Comparison of ENCODE assay signal across 8 cellular contexts in the genomic region with DNA sequence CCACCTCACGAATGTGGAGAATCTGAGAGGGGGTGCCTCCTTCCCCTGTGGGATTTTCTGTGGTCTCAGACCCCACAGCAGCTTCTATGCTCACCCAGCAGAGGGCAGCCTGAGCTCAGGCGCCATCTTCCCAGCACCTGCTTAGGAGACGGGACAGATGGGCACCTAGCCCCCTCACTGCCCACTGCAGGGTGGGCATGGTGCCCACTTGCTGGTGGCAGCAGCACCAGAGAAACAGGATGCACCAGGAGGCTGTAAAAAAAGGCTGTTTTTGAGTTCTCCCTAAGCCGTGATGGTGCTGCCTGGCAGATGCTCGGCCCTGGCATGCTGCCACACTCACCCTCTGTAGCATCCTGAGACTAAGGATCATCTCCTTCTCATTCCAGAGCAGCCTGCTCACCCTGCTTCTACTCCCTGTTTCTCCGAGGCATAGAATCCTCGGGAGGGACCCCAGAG. TPM values are rescaled to one million over a fixed set of nuclear protein-coding genes. Genes with fewer than 3 reads are reported as not detected.
DNase-seq lines count a peak whose midpoint lies in the region; ATAC-seq and TF ChIP-seq lines count a peak whose summit lies in the region.

No MANE protein-coding gene starts in this region.

- H3K4me1 ChIP-seq in IMR-90 (ENCODE audit: control insufficient read depth, insufficient read depth, low read length) (peaks cover 29% of the 10 kb centered on the region), SJCRH30 (peaks cover 12% of the 10 kb centered on the region), parathyroid adenoma (no peaks in the 10 kb centered on the region), upper lobe of right lung (peaks cover 38% of the 10 kb centered on the region)

- no peaks in the 10 kb centered on the region; the same call in 1 of the 2 replicates for H4K20me1 ChIP-seq in IMR-90 (ENCODE audit: insufficient read depth, low read length)

- H3K23ac ChIP-seq in IMR-90 (ENCODE audit: low read depth, low read length) = peak overlapping the region; percentile 99

- whole genome bisulfite sequencing in IMR-90 (ENCODE audit: extremely low coverage in 2 of 2, insufficient read length in 1 of 2), 2 experiments = 0% methylated on average over 1 of the region's 7 CpGs; no CpG with 5 or more reads in 1 of the 2 experiments

- no peaks in the 10 kb centered on the region for H3K9me3 ChIP-seq in IMR-90 (ENCODE audit: control insufficient read depth, insufficient read depth, low read length)
- H3K9me3 ChIP-seq in SJCRH30 (replicated peaks) = no peaks in the 10 kb centered on the region
- H3K9me3 ChIP-seq in parathyroid adenoma (ENCODE audit: control insufficient read depth, low read length) = no peaks in the 10 kb centered on the region
- H3K9me3 ChIP-seq in upper lobe of right lung = no peaks in the 10 kb centered on the region

- H3K4me3 ChIP-seq in IMR-90 (ENCODE audit: insufficient read depth, low read depth, low read length) = no peak overlapping the region; the same call in 1 of the 2 replicates
- no peak overlapping the region for H3K4me3 ChIP-seq in SJCRH30
- no peak overlapping the region for H3K4me3 ChIP-seq in parathyroid adenoma (ENCODE audit: low read depth, low read length)
- H3K4me3 ChIP-seq in upper lobe of right lung = peak overlapping the region; percentile 14

- peaks cover 26% of the 10 kb centered on the region for H3K9me1 ChIP-seq in IMR-90 (ENCODE audit: insufficient read depth, low read length)

- CTCF ChIA-PET in GM10248 (lab: Yijun Ruan, JAX) = interaction anchor here (0.6 to 15.2 kb wide), 30 partner anchors 8 to 316 kb away, joined by 3 to 416 read pairs (median 7); a partner anchor contains a TSS
- CTCF ChIA-PET in IMR-90 (lab: Yijun Ruan, JAX) = interaction anchor here (0.6 to 3.0 kb wide), 11 partner anchors 18 to 315 kb away, joined by 3 to 15 read pairs (median 4); a partner anchor contains a TSS

- peak overlapping the region; percentile 98 for H3K56ac ChIP-seq in IMR-90 (ENCODE audit: extremely low read depth, insufficient read depth, low read length)

- peak overlapping the region; percentile 100 for H2BK120ac ChIP-seq in IMR-90 (ENCODE audit: low read depth, low read length)

- H3K9ac ChIP-seq in IMR-90 (ENCODE audit: low read depth, low read length) (peak overlapping the region; percentile 26; the same call in 1 of the 2 replicates), parathyroid adenoma (no peak overlapping the region)

- H2AFZ ChIP-seq in IMR-90 (replicated peaks; ENCODE audit: low read length, poor library complexity) (peak overlapping the region; percentile 92), parathyroid adenoma (peak overlapping the region; percentile 74)

- TF ChIP-seq RAD21 in IMR-90 (IDR thresholded peaks at IDR 0.05; ENCODE audit: low read length) = peak; percentile 86

- TF ChIP-seq CTCF in GM10248 (IDR thresholded peaks at IDR 0.05; ENCODE audit: control extremely low read depth, extremely low read depth, low read depth, missing control alignments) = peak; percentile 93
- TF ChIP-seq CTCF in IMR-90 (conservative IDR thresholded peaks at IDR 0.05; ENCODE audit: low read depth, low read length) = peak; percentile 79
- peak; percentile 89 for TF ChIP-seq CTCF in parathyroid adenoma (IDR thresholded peaks at IDR 0.05)
- TF ChIP-seq CTCF in upper lobe of right lung (IDR thresholded peaks at IDR 0.05) = peak; percentile 84

- peak overlapping the region; percentile 74 to 98 for H4K8ac ChIP-seq in IMR-90 (ENCODE audit: low read depth in 2 of 2, low read length in 2 of 2)

- H3K4me2 ChIP-seq in IMR-90 (ENCODE audit: low read depth, low read length) (peak overlapping the region; percentile 68), parathyroid adenoma (ENCODE audit: low read length) (peak overlapping the region; percentile 24)

- no peak; the same call in 1 of the 2 replicates for TF ChIP-seq POLR2A in IMR-90 (IDR thresholded peaks at IDR 0.05; ENCODE audit: low read depth, low read length)

- no peaks in the 10 kb centered on the region for H3K79me2 ChIP-seq in parathyroid adenoma

- in situ Hi-C loops in IMR-90 (cut with MboI; ENCODE audit: low sequenced_read_pairs) = loop anchor here (10.0 kb wide), 1 partner anchor 318 kb away; no protein-coding TSS in a partner anchor

- peaks cover 0 to 16% of the 10 kb centered on the region in 2 experiments; a peak in 2 of 4 replicates for H3K79me1 ChIP-seq in IMR-90 (ENCODE audit: low read depth in 1 of 2, low read length in 2 of 2)

- peak; percentile 54 for ATAC-seq in IMR-90 (ENCODE audit: low read depth)
- ATAC-seq in upper lobe of right lung = peak; percentile 80

- H2AK9ac ChIP-seq in IMR-90 (replicated peaks; ENCODE audit: low read depth, low read length, poor library complexity) = peak overlapping the region; percentile 95

- H3K27me3 ChIP-seq in IMR-90 (ENCODE audit: control insufficient read depth, insufficient read depth, low read length) (no peaks in the 10 kb centered on the region), SJCRH30 (no peaks in the 10 kb centered on the region), parathyroid adenoma (ENCODE audit: control insufficient read depth, insufficient read depth, low read length) (no peaks in the 10 kb centered on the region), upper lobe of right lung (no peaks in the 10 kb centered on the region)

- BruUV-seq in IMR-90 (replicated peaks; lab: Mats Ljungman, UMichigan) = no TSS peak

- peak overlapping the region; percentile 99 for H2BK20ac ChIP-seq in IMR-90 (ENCODE audit: low read depth, low read length)

- dilution Hi-C loops in IMR-90 (cut with HindIII; ENCODE audit: low sequenced_read_pairs, unreplicated experiment) = no loop called here

- H3K27ac ChIP-seq in IMR-90 (ENCODE audit: insufficient read depth, low read length) (peak overlapping the region; percentile 79), SJCRH30 (no peak overlapping the region), parathyroid adenoma (peak overlapping the region; percentile 25), upper lobe of right lung (peak overlapping the region; percentile 80)

- DNase-seq in GM10248 (ENCODE audit: extremely low spot score) = peak; percentile 70
- peak; percentile 68 for DNase-seq in IMR-90
- DNase-seq in SJCRH30 = peak; percentile 56 to 71
- DNase-seq in activated naive CD4-positive, alpha-beta T cell treated with anti-CD3 and anti-CD28 coated beads, Interleukin-2, amount 50 U/mL, for 16 hours = peak; percentile 68
- DNase-seq in germinal center (ENCODE audit: low spot score) = peak; percentile 67
- DNase-seq in upper lobe of right lung = peak; percentile 79
- no peak for DNase-seq in ecto neural progenitor cell (ENCODE audit: low spot score)

- H4K91ac ChIP-seq in IMR-90 (ENCODE audit: insufficient read depth, low read depth, low read length) = peak overlapping the region; percentile 97

- H2AK5ac ChIP-seq in IMR-90 (ENCODE audit: low read depth, low read length) = peak overlapping the region; percentile 96

- POLR2A ChIA-PET in GM10248 (lab: Yijun Ruan, JAX) = interaction anchor here (1.0 kb wide), 1 partner anchor 19 kb away, joined by 3 read pairs; a partner anchor contains a TSS
- POLR2A ChIA-PET in IMR-90 (lab: Charles Lee; ENCODE audit: unreplicated experiment) = interaction anchor here (0.6 to 1.4 kb wide), 4 partner anchors 15 to 496 kb away, joined by 3 to 13 read pairs (median 3); no protein-coding TSS in a partner anchor

- H3K18ac ChIP-seq in IMR-90 (ENCODE audit: low read depth, low read length) = peak overlapping the region; percentile 58

- peak overlapping the region; percentile 99 for H3K14ac ChIP-seq in IMR-90 (replicated peaks; ENCODE audit: low read depth, low read length)

- peak overlapping the region; percentile 89 for H2BK5ac ChIP-seq in IMR-90 (ENCODE audit: low read depth, low read length, poor library complexity, severe bottlenecking)

- H2BK15ac ChIP-seq in IMR-90 (ENCODE audit: low read depth, low read length) = peak overlapping the region; percentile 90; the same call in 2 of the 3 replicates

- H3K4ac ChIP-seq in IMR-90 (ENCODE audit: low read depth, low read length) = peak overlapping the region; percentile 98

- no peaks in the 10 kb centered on the region for H3K36me3 ChIP-seq in IMR-90 (ENCODE audit: control insufficient read depth, insufficient read depth, low read length)
- H3K36me3 ChIP-seq in SJCRH30 = no peaks in the 10 kb centered on the region
- H3K36me3 ChIP-seq in parathyroid adenoma (ENCODE audit: control insufficient read depth, insufficient read depth, low read length) = no peaks in the 10 kb centered on the region
- H3K36me3 ChIP-seq in upper lobe of right lung = no peaks in the 10 kb centered on the region

- intact Hi-C loops in IMR-90 (cut with micrococcal nuclease) (loop anchor here (1.0 to 10.0 kb wide), 3 partner anchors 19 to 318 kb away; a partner anchor contains a TSS), upper lobe of right lung (cut with DNase I) (no loop called here)

- H4K5ac ChIP-seq in IMR-90 (ENCODE audit: low read depth, low read length) = peak overlapping the region; percentile 52

TF ChIP-seq in IMR-90, 13 proteins besides CTCF, POLR2A, EP300 and RAD21:
- TF ChIP-seq, protein P1, sequence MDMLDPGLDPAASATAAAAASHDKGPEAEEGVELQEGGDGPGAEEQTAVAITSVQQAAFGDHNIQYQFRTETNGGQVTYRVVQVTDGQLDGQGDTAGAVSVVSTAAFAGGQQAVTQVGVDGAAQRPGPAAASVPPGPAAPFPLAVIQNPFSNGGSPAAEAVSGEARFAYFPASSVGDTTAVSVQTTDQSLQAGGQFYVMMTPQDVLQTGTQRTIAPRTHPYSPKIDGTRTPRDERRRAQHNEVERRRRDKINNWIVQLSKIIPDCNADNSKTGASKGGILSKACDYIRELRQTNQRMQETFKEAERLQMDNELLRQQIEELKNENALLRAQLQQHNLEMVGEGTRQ (IDR thresholded peaks at IDR 0.05; ENCODE audit: low read depth, low read length) = no peak
- TF ChIP-seq MXI1 (IDR thresholded peaks at IDR 0.05; ENCODE audit: borderline replicate concordance, low read depth, low read length) = no peak
- TF ChIP-seq SMC3 (IDR thresholded peaks at IDR 0.05; ENCODE audit: low read depth, low read length) = peak; percentile 77
- no peak for TF ChIP-seq MAFK (IDR thresholded peaks at IDR 0.05; ENCODE audit: low read depth, low read length)

RNA-seq across cellular contexts. Expression of a gene that starts 19.1 kb away (rescaled TPM):
- 94.1 and 123 TPM in 2 replicates for total RNA-seq in IMR-90 (2012; rRNA removed)
- polyA plus RNA-seq in IMR-90 (2012; rRNA removed) = 72.3 and 93.6 TPM in 2 replicates
- polyA plus RNA-seq in IMR-90 (2012; cell fraction: cytosol; rRNA removed) = 20.4 and 27.2 TPM in 2 replicates
- 27.1 and 155 TPM in 2 replicates for polyA plus RNA-seq in IMR-90 (2012; cell fraction: nucleus; rRNA removed; ENCODE audit: low replicate concordance)
- total RNA-seq in SJCRH30 (2014; rRNA removed; shearing (Covaris generic)) = 69.5 and 83.7 TPM in 2 replicates
- total RNA-seq in upper lobe of right lung = 59.4 TPM

RNA-seq across cellular contexts. Expression of a gene that starts 42.2 kb away (rescaled TPM):
- 4.8 and 8.1 TPM in 2 replicates for total RNA-seq in IMR-90 (2012; rRNA removed)
- 40.1 and 46.2 TPM in 2 replicates for polyA plus RNA-seq in IMR-90 (2012; rRNA removed)
- polyA plus RNA-seq in IMR-90 (2012; cell fraction: cytosol; rRNA removed) = 79.8 and 84.7 TPM in 2 replicates
- 19.4 and 30.5 TPM in 2 replicates for polyA plus RNA-seq in IMR-90 (2012; cell fraction: nucleus; rRNA removed; ENCODE audit: low replicate concordance)
- total RNA-seq in SJCRH30 (2014; rRNA removed; shearing (Covaris generic)) = 11.2 and 12.3 TPM in 2 replicates
- total RNA-seq in upper lobe of right lung = 23.9 TPM
